Comparison of ENCODE assay signal across 1 cellular context in genomic region chr6:17703256-17703694, GRCh38.
TF ChIP-seq lines count a peak whose summit lies in the region.

No MANE protein-coding gene starts in this region.

TF ChIP-seq in K562, 482 proteins besides CTCF, POLR2A, EP300 and RAD21 (continued from another document and continues in another):
- TF ChIP-seq ZBTB9 (CRISPR knock-in tag; IDR thresholded peaks at IDR 0.05) (0 out of 2 replicates have a peak, but pooled peaks have one; percentile 13), DACH1 (IDR thresholded peaks at IDR 0.05; ENCODE audit: partially characterized antibody) (peak; percentile 85), ZNF644 (tag; IDR thresholded peaks at IDR 0.05; ENCODE audit: low read depth) (peak; percentile 65; the same call in 1 of the 2 replicates), IRF9 (tag; IDR thresholded peaks at IDR 0.05) (no peak), EP400 (IDR thresholded peaks at IDR 0.05) (peak; percentile 60), ZNF184 (CRISPR knock-in tag; IDR thresholded peaks at IDR 0.05) (no peak), PYGO2 (tag; IDR thresholded peaks at IDR 0.05) (0 out of 2 replicates have a peak, but pooled peaks have one; percentile 30), IRF2 (CRISPR knock-in tag; IDR thresholded peaks at IDR 0.05) (no peak), ZKSCAN1 (IDR thresholded peaks at IDR 0.05; ENCODE audit: low read depth, low read length) (no peak), TEAD4 (IDR thresholded peaks at IDR 0.05; ENCODE audit: low read length) (peak; percentile 51; the same call in 1 of the 2 replicates), TEAD4 (CRISPR knock-in tag; IDR thresholded peaks at IDR 0.05; ENCODE audit: borderline replicate concordance) (no peak), JUN (IDR thresholded peaks at IDR 0.05; ENCODE audit: borderline replicate concordance, low read depth, low read length) (0 out of 2 replicates have a peak, but pooled peaks have one; percentile 47), JUN (CRISPR knock-in tag; IDR thresholded peaks at IDR 0.05; ENCODE audit: borderline replicate concordance) (no peak), ATF3 (IDR thresholded peaks at IDR 0.05) (peak; percentile 92), ATF3 (CRISPR knock-in tag; conservative IDR thresholded peaks at IDR 0.05) (no peak), HDGF (IDR thresholded peaks at IDR 0.05) (no peak), PBX2 (CRISPR knock-in tag; IDR thresholded peaks at IDR 0.05; ENCODE audit: low read depth) (no peak), PBX2 (tag; conservative IDR thresholded peaks at IDR 0.05; ENCODE audit: low read depth) (peak; percentile 89), C11orf30 (IDR thresholded peaks at IDR 0.05; ENCODE audit: low read depth) (peak; percentile 100), COPS2 (conservative IDR thresholded peaks at IDR 0.05) (no peak), GABPA (tag; conservative IDR thresholded peaks at IDR 0.05; ENCODE audit: low read depth) (no peak; the same call in 1 of the 2 replicates), ZNF668 (CRISPR knock-in tag; IDR thresholded peaks at IDR 0.05) (no peak), YY1 (IDR thresholded peaks at IDR 0.05; ENCODE audit: borderline replicate concordance in 1 of 3, control insufficient read depth in 1 of 3, extremely low read depth in 1 of 3, insufficient read depth in 3 of 3, insufficient read length in 1 of 3, insufficient replicate concordance in 2 of 3, low read depth in 1 of 3, low read length in 2 of 3) (peak in 1 of 3 experiments; percentile 5), ARID2 (IDR thresholded peaks at IDR 0.05) (0 out of 2 replicates have a peak, but pooled peaks have one; percentile 27), TCF7 (IDR thresholded peaks at IDR 0.05; ENCODE audit: borderline replicate concordance) (no peak), MAFG (tag; conservative IDR thresholded peaks at IDR 0.05) (peak; percentile 100), CBX3 (IDR thresholded peaks at IDR 0.05; ENCODE audit: borderline replicate concordance in 1 of 2, low read length in 2 of 2) (peak in 1 of 2 experiments; percentile 43; a peak in 1 of 3 replicates), ZNF408 (CRISPR knock-in tag; IDR thresholded peaks at IDR 0.05; ENCODE audit: low read depth) (no peak), HDAC1 (IDR thresholded peaks at IDR 0.05) (peak in 1 of 2 experiments; percentile 66; a peak in 2 of 4 replicates), ZBTB1 (CRISPR knock-in tag; IDR thresholded peaks at IDR 0.05; ENCODE audit: borderline replicate concordance, low read depth) (no peak), ZNF124 (CRISPR knock-in tag; IDR thresholded peaks at IDR 0.05) (no peak), NR4A1 (CRISPR knock-in tag; IDR thresholded peaks at IDR 0.05) (no peak), NR4A1 (tag; IDR thresholded peaks at IDR 0.05) (peak; percentile 62; the same call in 1 of the 2 replicates), L3MBTL2 (IDR thresholded peaks at IDR 0.05) (0 out of 2 replicates have a peak, but pooled peaks have one; percentile 13), MCM7 (IDR thresholded peaks at IDR 0.05) (peak in 1 of 2 experiments; percentile 42; a peak in 1 of 4 replicates)
- TF ChIP-seq, protein P1, sequence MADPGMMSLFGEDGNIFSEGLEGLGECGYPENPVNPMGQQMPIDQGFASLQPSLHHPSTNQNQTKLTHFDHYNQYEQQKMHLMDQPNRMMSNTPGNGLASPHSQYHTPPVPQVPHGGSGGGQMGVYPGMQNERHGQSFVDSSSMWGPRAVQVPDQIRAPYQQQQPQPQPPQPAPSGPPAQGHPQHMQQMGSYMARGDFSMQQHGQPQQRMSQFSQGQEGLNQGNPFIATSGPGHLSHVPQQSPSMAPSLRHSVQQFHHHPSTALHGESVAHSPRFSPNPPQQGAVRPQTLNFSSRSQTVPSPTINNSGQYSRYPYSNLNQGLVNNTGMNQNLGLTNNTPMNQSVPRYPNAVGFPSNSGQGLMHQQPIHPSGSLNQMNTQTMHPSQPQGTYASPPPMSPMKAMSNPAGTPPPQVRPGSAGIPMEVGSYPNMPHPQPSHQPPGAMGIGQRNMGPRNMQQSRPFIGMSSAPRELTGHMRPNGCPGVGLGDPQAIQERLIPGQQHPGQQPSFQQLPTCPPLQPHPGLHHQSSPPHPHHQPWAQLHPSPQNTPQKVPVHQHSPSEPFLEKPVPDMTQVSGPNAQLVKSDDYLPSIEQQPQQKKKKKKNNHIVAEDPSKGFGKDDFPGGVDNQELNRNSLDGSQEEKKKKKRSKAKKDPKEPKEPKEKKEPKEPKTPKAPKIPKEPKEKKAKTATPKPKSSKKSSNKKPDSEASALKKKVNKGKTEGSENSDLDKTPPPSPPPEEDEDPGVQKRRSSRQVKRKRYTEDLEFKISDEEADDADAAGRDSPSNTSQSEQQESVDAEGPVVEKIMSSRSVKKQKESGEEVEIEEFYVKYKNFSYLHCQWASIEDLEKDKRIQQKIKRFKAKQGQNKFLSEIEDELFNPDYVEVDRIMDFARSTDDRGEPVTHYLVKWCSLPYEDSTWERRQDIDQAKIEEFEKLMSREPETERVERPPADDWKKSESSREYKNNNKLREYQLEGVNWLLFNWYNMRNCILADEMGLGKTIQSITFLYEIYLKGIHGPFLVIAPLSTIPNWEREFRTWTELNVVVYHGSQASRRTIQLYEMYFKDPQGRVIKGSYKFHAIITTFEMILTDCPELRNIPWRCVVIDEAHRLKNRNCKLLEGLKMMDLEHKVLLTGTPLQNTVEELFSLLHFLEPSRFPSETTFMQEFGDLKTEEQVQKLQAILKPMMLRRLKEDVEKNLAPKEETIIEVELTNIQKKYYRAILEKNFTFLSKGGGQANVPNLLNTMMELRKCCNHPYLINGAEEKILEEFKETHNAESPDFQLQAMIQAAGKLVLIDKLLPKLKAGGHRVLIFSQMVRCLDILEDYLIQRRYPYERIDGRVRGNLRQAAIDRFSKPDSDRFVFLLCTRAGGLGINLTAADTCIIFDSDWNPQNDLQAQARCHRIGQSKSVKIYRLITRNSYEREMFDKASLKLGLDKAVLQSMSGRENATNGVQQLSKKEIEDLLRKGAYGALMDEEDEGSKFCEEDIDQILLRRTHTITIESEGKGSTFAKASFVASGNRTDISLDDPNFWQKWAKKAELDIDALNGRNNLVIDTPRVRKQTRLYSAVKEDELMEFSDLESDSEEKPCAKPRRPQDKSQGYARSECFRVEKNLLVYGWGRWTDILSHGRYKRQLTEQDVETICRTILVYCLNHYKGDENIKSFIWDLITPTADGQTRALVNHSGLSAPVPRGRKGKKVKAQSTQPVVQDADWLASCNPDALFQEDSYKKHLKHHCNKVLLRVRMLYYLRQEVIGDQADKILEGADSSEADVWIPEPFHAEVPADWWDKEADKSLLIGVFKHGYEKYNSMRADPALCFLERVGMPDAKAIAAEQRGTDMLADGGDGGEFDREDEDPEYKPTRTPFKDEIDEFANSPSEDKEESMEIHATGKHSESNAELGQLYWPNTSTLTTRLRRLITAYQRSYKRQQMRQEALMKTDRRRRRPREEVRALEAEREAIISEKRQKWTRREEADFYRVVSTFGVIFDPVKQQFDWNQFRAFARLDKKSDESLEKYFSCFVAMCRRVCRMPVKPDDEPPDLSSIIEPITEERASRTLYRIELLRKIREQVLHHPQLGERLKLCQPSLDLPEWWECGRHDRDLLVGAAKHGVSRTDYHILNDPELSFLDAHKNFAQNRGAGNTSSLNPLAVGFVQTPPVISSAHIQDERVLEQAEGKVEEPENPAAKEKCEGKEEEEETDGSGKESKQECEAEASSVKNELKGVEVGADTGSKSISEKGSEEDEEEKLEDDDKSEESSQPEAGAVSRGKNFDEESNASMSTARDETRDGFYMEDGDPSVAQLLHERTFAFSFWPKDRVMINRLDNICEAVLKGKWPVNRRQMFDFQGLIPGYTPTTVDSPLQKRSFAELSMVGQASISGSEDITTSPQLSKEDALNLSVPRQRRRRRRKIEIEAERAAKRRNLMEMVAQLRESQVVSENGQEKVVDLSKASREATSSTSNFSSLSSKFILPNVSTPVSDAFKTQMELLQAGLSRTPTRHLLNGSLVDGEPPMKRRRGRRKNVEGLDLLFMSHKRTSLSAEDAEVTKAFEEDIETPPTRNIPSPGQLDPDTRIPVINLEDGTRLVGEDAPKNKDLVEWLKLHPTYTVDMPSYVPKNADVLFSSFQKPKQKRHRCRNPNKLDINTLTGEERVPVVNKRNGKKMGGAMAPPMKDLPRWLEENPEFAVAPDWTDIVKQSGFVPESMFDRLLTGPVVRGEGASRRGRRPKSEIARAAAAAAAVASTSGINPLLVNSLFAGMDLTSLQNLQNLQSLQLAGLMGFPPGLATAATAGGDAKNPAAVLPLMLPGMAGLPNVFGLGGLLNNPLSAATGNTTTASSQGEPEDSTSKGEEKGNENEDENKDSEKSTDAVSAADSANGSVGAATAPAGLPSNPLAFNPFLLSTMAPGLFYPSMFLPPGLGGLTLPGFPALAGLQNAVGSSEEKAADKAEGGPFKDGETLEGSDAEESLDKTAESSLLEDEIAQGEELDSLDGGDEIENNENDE (IDR thresholded peaks at IDR 0.05; ENCODE audit: low read depth, low read length) = no peak
- TF ChIP-seq, protein P2, sequence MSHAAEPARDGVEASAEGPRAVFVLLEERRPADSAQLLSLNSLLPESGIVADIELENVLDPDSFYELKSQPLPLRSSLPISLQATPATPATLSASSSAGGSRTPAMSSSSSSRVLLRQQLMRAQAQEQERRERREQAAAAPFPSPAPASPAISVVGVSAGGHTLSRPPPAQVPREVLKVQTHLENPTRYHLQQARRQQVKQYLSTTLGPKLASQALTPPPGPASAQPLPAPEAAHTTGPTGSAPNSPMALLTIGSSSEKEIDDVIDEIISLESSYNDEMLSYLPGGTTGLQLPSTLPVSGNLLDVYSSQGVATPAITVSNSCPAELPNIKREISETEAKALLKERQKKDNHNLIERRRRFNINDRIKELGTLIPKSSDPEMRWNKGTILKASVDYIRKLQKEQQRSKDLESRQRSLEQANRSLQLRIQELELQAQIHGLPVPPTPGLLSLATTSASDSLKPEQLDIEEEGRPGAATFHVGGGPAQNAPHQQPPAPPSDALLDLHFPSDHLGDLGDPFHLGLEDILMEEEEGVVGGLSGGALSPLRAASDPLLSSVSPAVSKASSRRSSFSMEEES (CRISPR knock-in tag; IDR thresholded peaks at IDR 0.05) = no peak
